ENCODE assay signal across 20 cellular contexts in the genomic region with DNA sequence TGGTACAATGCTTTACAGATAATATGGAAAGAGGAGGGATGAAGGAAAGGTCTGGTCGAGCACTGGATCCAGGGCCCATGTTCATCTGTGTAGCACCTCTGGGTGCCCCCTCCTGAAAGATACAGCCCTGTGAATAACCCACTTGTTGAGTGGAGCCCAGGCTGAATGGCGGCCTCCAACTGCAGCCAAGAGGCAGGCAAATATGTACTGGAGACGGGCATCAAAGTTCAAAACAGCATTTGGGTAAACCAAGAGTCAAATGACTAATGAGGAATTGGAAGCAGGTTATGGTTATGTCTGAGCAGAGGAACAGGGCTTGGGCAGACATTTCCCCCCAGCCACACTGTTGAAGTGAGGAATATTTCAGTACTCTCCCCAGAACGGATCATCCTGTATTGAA. TPM values are rescaled to one million over a fixed set of nuclear protein-coding genes. Genes with fewer than 3 reads are reported as not detected.
A peak's percentile ranks its signal among the peaks of the same experiment; 100 is the strongest.
DNase-seq lines count a peak whose midpoint lies in the region; ATAC-seq and TF ChIP-seq lines count a peak whose summit lies in the region.
"Had no signal": no experiment of that assay in that cellular context is flagged by ENCODE, and none has a peak within 500 bp of the region (broad histone marks: within the 10 kb centered on the region; RNA-seq: fewer than 3 reads in every experiment).

No MANE protein-coding gene starts in this region.

- H4K20me1 ChIP-seq in GM23248 (ENCODE audit: insufficient read depth) (no peaks in the 10 kb centered on the region), GM23338 (replicated peaks; ENCODE audit: insufficient read depth) (no peaks in the 10 kb centered on the region)
- H4K20me1 ChIP-seq: BLaER1 had no signal

- ATAC-seq in GM23338 (no peak), left lobe of liver (peak; percentile 65), HG02678 (IDR thresholded peaks at IDR 0.05; ENCODE audit: unreplicated experiment) (no peak)
- ATAC-seq in CD8-positive, alpha-beta T cell: no peak

- H3K4me1 ChIP-seq in GM23248 (ENCODE audit: insufficient read depth) (peaks cover 3% of the 10 kb centered on the region; the same call in 1 of the 2 replicates), GM23338 (ENCODE audit: insufficient read depth) (no peaks in the 10 kb centered on the region)
- H3K4me1 ChIP-seq in CD8-positive, alpha-beta T cell (ENCODE audit: insufficient read depth, low read length): no peaks in the 10 kb centered on the region
- H3K4me1 ChIP-seq: BE2C, BLaER1 had no signal

- no peak overlapping the region for H2AFZ ChIP-seq in GM23248
- H2AFZ ChIP-seq in GM23338: 0 out of 2 replicates have a peak overlapping the region, but pooled peaks have one; percentile 56

- CTCF ChIA-PET in CD8-positive, alpha-beta T cell (lab: Charles Lee): no interaction called here

- H3K4me3 Mint-ChIP-seq in GM23338: no peak overlapping the region
- H3K4me3 Mint-ChIP-seq in CD8-positive, alpha-beta T cell: no peak overlapping the region
- H3K4me3 Mint-ChIP-seq: CD14-positive monocyte; CD4-positive, alpha-beta memory T cell; CD4-positive, CD25-positive, alpha-beta regulatory T cell had no signal

- 72 to 80% methylated on average over 4 of the region's 4 CpGs for WGBS in GM23248 (ENCODE audit: low coverage in 1 of 2, low lambda C conversion rate in 2 of 2, missing lambda C conversion rate in 2 of 2), 2 experiments

- H3K4me1 Mint-ChIP-seq in GM23338: peaks cover 24% of the 10 kb centered on the region
- H3K4me1 Mint-ChIP-seq in CD8-positive, alpha-beta T cell (ENCODE audit: low read depth): peaks cover 3% of the 10 kb centered on the region
- H3K4me1 Mint-ChIP-seq: CD14-positive monocyte had no signal

- peaks cover 3% of the 10 kb centered on the region for H3K27me3 Mint-ChIP-seq in GM23338 (ENCODE audit: insufficient read depth, low read depth, poor library complexity)
- peaks cover 2% of the 10 kb centered on the region for H3K27me3 Mint-ChIP-seq in CD8-positive, alpha-beta T cell (ENCODE audit: low read depth)

- TF ChIP-seq CTCF in GM23338 (conservative IDR thresholded peaks at IDR 0.05; ENCODE audit: low read depth in 2 of 2): no peak
- no peak for TF ChIP-seq CTCF in CD8-positive, alpha-beta T cell (IDR thresholded peaks at IDR 0.05)

- H3F3A ChIP-seq in GM23248 (ENCODE audit: insufficient read depth) (peaks cover 81% of the 10 kb centered on the region), GM23338 (replicated peaks; ENCODE audit: low read depth) (no peaks in the 10 kb centered on the region)

- H3K9ac ChIP-seq in GM23248: no peak overlapping the region
- H3K9ac ChIP-seq: BLaER1 had no signal

- no peaks in the 10 kb centered on the region for H3K36me3 ChIP-seq in GM23248 (ENCODE audit: low read depth)
- H3K36me3 ChIP-seq in GM23338 (ENCODE audit: insufficient read depth): no peaks in the 10 kb centered on the region
- no peaks in the 10 kb centered on the region for H3K36me3 ChIP-seq in CD8-positive, alpha-beta T cell (ENCODE audit: insufficient read depth, low read length)
- H3K36me3 ChIP-seq: BE2C, BLaER1 had no signal

- H3K4me2 ChIP-seq in GM23248 (ENCODE audit: unreplicated experiment) (no peak overlapping the region), GM23338 (no peak overlapping the region)
- H3K4me2 ChIP-seq: BLaER1 had no signal

- intact Hi-C loops in CD8-positive, alpha-beta T cell (cut with DNase I, micrococcal nuclease): no loop called here

- H3K27me3 ChIP-seq in GM23248 (replicated peaks; ENCODE audit: insufficient read depth) (no peaks in the 10 kb centered on the region), GM23338 (ENCODE audit: insufficient read depth) (no peaks in the 10 kb centered on the region)
- H3K27me3 ChIP-seq in CD8-positive, alpha-beta T cell (ENCODE audit: insufficient read depth, low read length): no peaks in the 10 kb centered on the region
- H3K27me3 ChIP-seq: BE2C, BLaER1 had no signal

- no peaks in the 10 kb centered on the region for H3K9me2 ChIP-seq in GM23248 (ENCODE audit: insufficient read depth)
- peaks cover 11% of the 10 kb centered on the region; the same call in 1 of the 2 replicates for H3K9me2 ChIP-seq in GM23338 (ENCODE audit: insufficient read depth)

- H3K79me2 ChIP-seq in GM23248 (ENCODE audit: insufficient read depth): no peaks in the 10 kb centered on the region
- no peaks in the 10 kb centered on the region for H3K79me2 ChIP-seq in GM23338 (replicated peaks; ENCODE audit: insufficient read depth)

- H3K4me3 ChIP-seq in GM23248 (no peak overlapping the region), GM23338 (no peak overlapping the region)
- H3K4me3 ChIP-seq in CD8-positive, alpha-beta T cell (ENCODE audit: low read depth, low read length): no peak overlapping the region
- H3K4me3 ChIP-seq: BLaER1 had no signal

- H3K9me3 ChIP-seq in GM23248 (ENCODE audit: low read depth): no peaks in the 10 kb centered on the region
- H3K9me3 ChIP-seq in CD8-positive, alpha-beta T cell (ENCODE audit: low read length): no peaks in the 10 kb centered on the region
- H3K9me3 ChIP-seq: BE2C, BLaER1, Caco-2 had no signal

- POLR2A ChIA-PET in CD8-positive, alpha-beta T cell (lab: Charles Lee): no interaction called here

- H3K36me3 Mint-ChIP-seq in GM23338 (ENCODE audit: low read depth): peaks cover 3% of the 10 kb centered on the region; the same call in 2 of the 3 replicates
- no peaks in the 10 kb centered on the region for H3K36me3 Mint-ChIP-seq in CD8-positive, alpha-beta T cell
- H3K36me3 Mint-ChIP-seq: CD14-positive monocyte; CD4-positive, CD25-positive, alpha-beta regulatory T cell had no signal

- in situ Hi-C loops in GM23248 (cut with MboI): no loop called here

- H3K9me3 Mint-ChIP-seq in GM23338: peaks cover 3% of the 10 kb centered on the region; the same call in 1 of the 3 replicates
- H3K9me3 Mint-ChIP-seq in CD8-positive, alpha-beta T cell: no peaks in the 10 kb centered on the region
- H3K9me3 Mint-ChIP-seq: CD4-positive, CD25-positive, alpha-beta regulatory T cell had no signal

- H3K27ac ChIP-seq in GM23248 (no peak overlapping the region), GM23338 (ENCODE audit: low read depth) (no peak overlapping the region)
- H3K27ac ChIP-seq in CD8-positive, alpha-beta T cell (ENCODE audit: low read depth, low read length): no peak overlapping the region
- H3K27ac ChIP-seq: BLaER1 had no signal

- DNase-seq in GM23248 (peak; percentile 7), GM23338 (ENCODE audit: low spot score) (no peak), left lobe of liver (ENCODE audit: low spot score) (peak; percentile 63), iPS-NIHi11 (ENCODE audit: low spot score) (no peak)
- DNase-seq in CD8-positive, alpha-beta T cell: no peak
- DNase-seq: 8988T; ACHN; BE2C; C1 segment of cervical spinal cord; Caco-2; Calu3; CD4-positive, alpha-beta memory T cell; CD4-positive, CD25-positive, alpha-beta regulatory T cell; DMS79 treated with DMSO at 0.1 percent for 48 hours; GF-D8 had no signal

- H3K27ac Mint-ChIP-seq in GM23338: no peak overlapping the region
- no peak overlapping the region for H3K27ac Mint-ChIP-seq in CD8-positive, alpha-beta T cell
- H3K27ac Mint-ChIP-seq: CD14-positive monocyte; CD4-positive, alpha-beta memory T cell; CD4-positive, CD25-positive, alpha-beta regulatory T cell had no signal

TF ChIP-seq in GM23338, 12 proteins besides CTCF, POLR2A, EP300 and RAD21 (continues in another document):
- no peak for TF ChIP-seq NANOG (IDR thresholded peaks at IDR 0.05; ENCODE audit: borderline replicate concordance)
- TF ChIP-seq, protein P1, sequence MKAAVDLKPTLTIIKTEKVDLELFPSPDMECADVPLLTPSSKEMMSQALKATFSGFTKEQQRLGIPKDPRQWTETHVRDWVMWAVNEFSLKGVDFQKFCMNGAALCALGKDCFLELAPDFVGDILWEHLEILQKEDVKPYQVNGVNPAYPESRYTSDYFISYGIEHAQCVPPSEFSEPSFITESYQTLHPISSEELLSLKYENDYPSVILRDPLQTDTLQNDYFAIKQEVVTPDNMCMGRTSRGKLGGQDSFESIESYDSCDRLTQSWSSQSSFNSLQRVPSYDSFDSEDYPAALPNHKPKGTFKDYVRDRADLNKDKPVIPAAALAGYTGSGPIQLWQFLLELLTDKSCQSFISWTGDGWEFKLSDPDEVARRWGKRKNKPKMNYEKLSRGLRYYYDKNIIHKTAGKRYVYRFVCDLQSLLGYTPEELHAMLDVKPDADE (IDR thresholded peaks at IDR 0.05): no peak
- TF ChIP-seq JUNB (IDR thresholded peaks at IDR 0.05; ENCODE audit: unreplicated experiment): no peak
- no peak for TF ChIP-seq EZH2phosphoT487 (IDR thresholded peaks at IDR 0.05; ENCODE audit: unreplicated experiment)
- no peak for TF ChIP-seq ZNF114 (CRISPR knock-in tag; IDR thresholded peaks at IDR 0.05)
- TF ChIP-seq EZH2 (IDR thresholded peaks at IDR 0.05; ENCODE audit: low read depth, unreplicated experiment): no peak
- TF ChIP-seq CREB1 (CRISPR knock-in tag; IDR thresholded peaks at IDR 0.05; ENCODE audit: low read depth): no peak
- TF ChIP-seq, protein P2, sequence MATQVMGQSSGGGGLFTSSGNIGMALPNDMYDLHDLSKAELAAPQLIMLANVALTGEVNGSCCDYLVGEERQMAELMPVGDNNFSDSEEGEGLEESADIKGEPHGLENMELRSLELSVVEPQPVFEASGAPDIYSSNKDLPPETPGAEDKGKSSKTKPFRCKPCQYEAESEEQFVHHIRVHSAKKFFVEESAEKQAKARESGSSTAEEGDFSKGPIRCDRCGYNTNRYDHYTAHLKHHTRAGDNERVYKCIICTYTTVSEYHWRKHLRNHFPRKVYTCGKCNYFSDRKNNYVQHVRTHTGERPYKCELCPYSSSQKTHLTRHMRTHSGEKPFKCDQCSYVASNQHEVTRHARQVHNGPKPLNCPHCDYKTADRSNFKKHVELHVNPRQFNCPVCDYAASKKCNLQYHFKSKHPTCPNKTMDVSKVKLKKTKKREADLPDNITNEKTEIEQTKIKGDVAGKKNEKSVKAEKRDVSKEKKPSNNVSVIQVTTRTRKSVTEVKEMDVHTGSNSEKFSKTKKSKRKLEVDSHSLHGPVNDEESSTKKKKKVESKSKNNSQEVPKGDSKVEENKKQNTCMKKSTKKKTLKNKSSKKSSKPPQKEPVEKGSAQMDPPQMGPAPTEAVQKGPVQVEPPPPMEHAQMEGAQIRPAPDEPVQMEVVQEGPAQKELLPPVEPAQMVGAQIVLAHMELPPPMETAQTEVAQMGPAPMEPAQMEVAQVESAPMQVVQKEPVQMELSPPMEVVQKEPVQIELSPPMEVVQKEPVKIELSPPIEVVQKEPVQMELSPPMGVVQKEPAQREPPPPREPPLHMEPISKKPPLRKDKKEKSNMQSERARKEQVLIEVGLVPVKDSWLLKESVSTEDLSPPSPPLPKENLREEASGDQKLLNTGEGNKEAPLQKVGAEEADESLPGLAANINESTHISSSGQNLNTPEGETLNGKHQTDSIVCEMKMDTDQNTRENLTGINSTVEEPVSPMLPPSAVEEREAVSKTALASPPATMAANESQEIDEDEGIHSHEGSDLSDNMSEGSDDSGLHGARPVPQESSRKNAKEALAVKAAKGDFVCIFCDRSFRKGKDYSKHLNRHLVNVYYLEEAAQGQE (IDR thresholded peaks at IDR 0.05; ENCODE audit: unreplicated experiment): no peak

RNA-seq across cellular contexts. Expression of gene C9, which starts 1.1 kb away (rescaled TPM):
- not detected in 2 replicates for total RNA-seq in GM23248 (2014; rRNA removed; shearing (Covaris generic))
- polyA plus RNA-seq in GM23248 (2016; fragmentation: Nextera tagmentation; extraction: Ambion mirVana) (0.06 TPM in 1 of 2 replicates, not detected in the other), GM23338 (2016; fragmentation: Nextera tagmentation; extraction: Ambion mirVana) (not detected in 2 replicates)
- 2.8 TPM in 1 of 2 replicates, not detected in the other for total RNA-seq in GM23338 (2014; rRNA removed; shearing (Covaris generic))
- 1,159 TPM for total RNA-seq in left lobe of liver
- total RNA-seq in CD8-positive, alpha-beta T cell: not detected
- total RNA-seq: A673; Calu3; CD4-positive, alpha-beta memory T cell; CD4-positive, CD25-positive, alpha-beta regulatory T cell had no signal
- polyA plus RNA-seq: AG04450; CD14-positive monocyte; CD4-positive, alpha-beta memory T cell; CD4-positive, CD25-positive, alpha-beta regulatory T cell had no signal

Comparison
In these comparisons a context has a peak if more than half of its experiments do, and no peak if none do; other contexts are left out.
1. DNase-seq: peak in GM23248 (single experiment) and left lobe of liver (single experiment); none in GM23338 (single experiment), iPS-NIHi11 (single experiment) and CD8-positive, alpha-beta T cell (0 of 7).
2. RNA of gene C9, which starts 1.1 kb away (total RNA-seq): 1,159 TPM in left lobe of liver (single experiment); not detected in GM23248, 2.8 TPM in GM23338 and not detected in CD8-positive, alpha-beta T cell; every median in the first group is over 100 times any median in the second.